In genomic region chr10:67571503-67571902, GRCh38 we compare ENCODE assay signal across 32 cellular contexts.
"Had no signal": no experiment of that assay in that cellular context is flagged by ENCODE, and none has a peak within 500 bp of the region (broad histone marks: within the 10 kb centered on the region; RNA-seq: fewer than 3 reads in every experiment).

No MANE protein-coding gene starts in this region.

- H2AFZ ChIP-seq: parathyroid adenoma had no signal

- H3K27me3 ChIP-seq: ovary, right lobe of liver, spleen, suprapubic skin, testis, tibial artery, transverse colon, vagina had no signal

- H3K79me2 ChIP-seq: parathyroid adenoma had no signal

- H3K4me3 ChIP-seq: ovary, psoas muscle, right lobe of liver, skin epidermis, smooth muscle cell, spleen, suprapubic skin, testis, tibial artery, transverse colon, vagina had no signal

- H3K9me3 Mint-ChIP-seq: naive thymus-derived CD8-positive, alpha-beta T cell; natural killer cell treated with Interleukin-12 subunit alpha and Interleukin-12 subunit beta and Interleukin-15 and Interleukin-18, amount 100 ng/mL, for 72 hours; nephron progenitor cell; neural crest cell; stimulated activated memory B cell treated with anti-CD40 and anti-IgM and Interleukin-4, amounts not matched to agents 10 μg/mL and 1 μg/mL and 100 μg/mL, for 72 hours; stimulated activated naive CD8-positive, alpha-beta T cell treated with anti-CD3 and anti-CD28 coated beads, Interleukin-15, amount 100 ng/mL, for 72 hours; type B pancreatic cell had no signal

- H3K4me3 Mint-ChIP-seq: naive B cell; naive thymus-derived CD8-positive, alpha-beta T cell; natural killer cell treated with Interleukin-12 subunit alpha and Interleukin-12 subunit beta and Interleukin-15 and Interleukin-18, amount 100 ng/mL, for 72 hours; nephron progenitor cell; neural crest cell; stimulated activated memory B cell treated with anti-CD40 and anti-IgM and Interleukin-4, amounts not matched to agents 10 μg/mL and 1 μg/mL and 100 μg/mL, for 72 hours; stimulated activated naive CD8-positive, alpha-beta T cell treated with anti-CD3 and anti-CD28 coated beads, Interleukin-15, amount 100 ng/mL, for 72 hours; type B pancreatic cell had no signal

- H3K4me1 ChIP-seq: parathyroid adenoma, psoas muscle, right lobe of liver, spleen, suprapubic skin, testis, tibial artery, transverse colon, vagina had no signal

- H3K9me3 ChIP-seq: ovary, psoas muscle, right lobe of liver, spleen, suprapubic skin, testis, tibial artery, transverse colon, vagina had no signal

- H3K27ac Mint-ChIP-seq: naive B cell; natural killer cell treated with Interleukin-12 subunit alpha and Interleukin-12 subunit beta and Interleukin-15 and Interleukin-18, amount 100 ng/mL, for 72 hours; nephron progenitor cell; progenitor cell of endocrine pancreas; stimulated activated memory B cell treated with anti-CD40 and anti-IgM and Interleukin-4, amounts not matched to agents 10 μg/mL and 1 μg/mL and 100 μg/mL, for 72 hours; stimulated activated naive CD8-positive, alpha-beta T cell treated with anti-CD3 and anti-CD28 coated beads, Interleukin-15, amount 100 ng/mL, for 72 hours; type B pancreatic cell had no signal

- H3K27ac ChIP-seq: ovary, parathyroid adenoma, psoas muscle, right lobe of liver, skin epidermis, spleen, suprapubic skin, testis, tibial artery, transverse colon, vagina had no signal

- DNase-seq: naive B cell; naive thymus-derived CD8-positive, alpha-beta T cell; nephron progenitor cell; occipital lobe; ovary; posterior cingulate gyrus; psoas muscle; right cardiac atrium; right lobe of liver; spleen; stimulated activated CD4-positive, alpha-beta T cell treated with anti-CD3 and anti-CD28 coated beads, Interleukin-12 subunit alpha, Interleukin-12 subunit beta, amount 100 ng/mL, for 4 hours; stimulated activated CD4-positive, alpha-beta T cell treated with anti-CD3 and anti-CD28 coated beads, Interleukin-1b, Interleukin-23, amount 100 ng/mL, for 48 hours; stimulated activated CD4-positive, alpha-beta T cell treated with anti-CD3 and anti-CD28 coated beads, Interleukin-4, amount 100 ng/mL, for 1 hour; stimulated activated CD4-positive, alpha-beta T cell treated with anti-CD3 and anti-CD28 coated beads, Interleukin-4, amount 100 ng/mL, for 4 hours; stimulated activated CD8-positive, alpha-beta memory T cell treated with anti-CD3 and anti-CD28 coated beads, Interleukin-4, amount 100 ng/mL, for 48 hours; stimulated activated naive CD4-positive, alpha-beta T cell; stimulated activated naive CD8-positive, alpha-beta T cell treated with anti-CD3 and anti-CD28 coated beads, Interleukin-15, amount 100 ng/mL, for 72 hours; stimulated activated naive CD8-positive, alpha-beta T cell treated with anti-CD3 and anti-CD28 coated beads, Interleukin-15, Interleukin-2, amounts not matched to agents 100 U/mL and 50 U/mL, for 24 hours; substantia nigra; testis; tibial artery; transverse colon had no signal

- H3K36me3 ChIP-seq: ovary, right lobe of liver, spleen, suprapubic skin, tibial artery, transverse colon, vagina had no signal

- ATAC-seq: naive thymus-derived CD8-positive, alpha-beta T cell; natural killer cell treated with Interleukin-12 subunit alpha and Interleukin-12 subunit beta and Interleukin-15 and Interleukin-18, amount 100 ng/mL, for 72 hours; psoas muscle; right cardiac atrium; right lobe of liver; stimulated activated memory B cell treated with anti-CD40 and anti-IgM and Interleukin-4, amounts not matched to agents 10 μg/mL and 1 μg/mL and 100 μg/mL, for 72 hours; stimulated activated naive CD8-positive, alpha-beta T cell treated with anti-CD3 and anti-CD28 coated beads, Interleukin-15, amount 100 ng/mL, for 72 hours; stimulated activated naive CD8-positive, alpha-beta T cell treated with anti-CD3 and anti-CD28 coated beads, Interleukin-15, Interleukin-2, amounts not matched to agents 100 U/mL and 50 U/mL, for 24 hours had no signal

- H3K27me3 Mint-ChIP-seq: naive B cell; naive thymus-derived CD8-positive, alpha-beta T cell; natural killer cell treated with Interleukin-12 subunit alpha and Interleukin-12 subunit beta and Interleukin-15 and Interleukin-18, amount 100 ng/mL, for 72 hours; progenitor cell of endocrine pancreas; stimulated activated memory B cell treated with anti-CD40 and anti-IgM and Interleukin-4, amounts not matched to agents 10 μg/mL and 1 μg/mL and 100 μg/mL, for 72 hours; stimulated activated naive CD8-positive, alpha-beta T cell treated with anti-CD3 and anti-CD28 coated beads, Interleukin-15, amount 100 ng/mL, for 72 hours; type B pancreatic cell had no signal

- H3K36me3 Mint-ChIP-seq: naive B cell; naive thymus-derived CD8-positive, alpha-beta T cell; natural killer cell treated with Interleukin-12 subunit alpha and Interleukin-12 subunit beta and Interleukin-15 and Interleukin-18, amount 100 ng/mL, for 72 hours; stimulated activated memory B cell treated with anti-CD40 and anti-IgM and Interleukin-4, amounts not matched to agents 10 μg/mL and 1 μg/mL and 100 μg/mL, for 72 hours; type B pancreatic cell had no signal

- H3K4me1 Mint-ChIP-seq: naive B cell; naive thymus-derived CD8-positive, alpha-beta T cell; nephron progenitor cell; neural crest cell; stimulated activated memory B cell treated with anti-CD40 and anti-IgM and Interleukin-4, amounts not matched to agents 10 μg/mL and 1 μg/mL and 100 μg/mL, for 72 hours; stimulated activated naive CD8-positive, alpha-beta T cell treated with anti-CD3 and anti-CD28 coated beads, Interleukin-15, amount 100 ng/mL, for 72 hours had no signal

- H3K4me2 ChIP-seq: smooth muscle cell had no signal
